In the genomic region with DNA sequence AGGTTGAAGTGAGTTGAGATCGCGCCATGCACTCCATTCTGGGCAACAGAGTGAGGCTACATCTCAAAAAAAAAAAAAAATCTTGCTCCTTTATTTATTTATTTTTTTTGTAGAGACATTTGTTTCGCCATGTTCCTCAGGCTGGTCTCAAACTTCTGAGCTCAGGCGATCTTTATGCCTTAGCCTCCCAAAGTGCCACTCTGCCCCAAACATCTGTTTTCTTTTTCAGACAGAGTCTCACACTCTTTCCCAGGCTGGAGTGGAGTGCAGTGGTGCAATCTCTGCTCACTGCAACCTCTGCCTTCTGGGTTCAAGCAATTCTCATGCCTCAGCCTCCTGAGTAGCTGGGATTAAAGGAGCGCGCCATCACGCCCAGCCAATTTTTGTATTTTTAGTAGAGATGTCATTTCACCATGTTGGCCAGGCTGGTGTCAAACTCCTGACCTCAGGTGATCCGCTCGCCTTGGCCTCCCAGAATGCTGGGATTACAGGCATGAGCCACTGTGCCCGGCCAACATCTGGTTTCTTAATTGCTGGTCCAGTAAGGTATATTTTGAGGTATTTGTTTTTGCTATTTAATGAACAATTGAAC, we compare ENCODE assay signal across 7 cellular contexts. TPM values are rescaled to one million over a fixed set of nuclear protein-coding genes. Genes with fewer than 3 reads are reported as not detected.
DNase-seq lines count a peak whose midpoint lies in the region; ATAC-seq and TF ChIP-seq lines count a peak whose summit lies in the region.
"Not testable (repeated sequence)": the region's sequence is repeated elsewhere in the genome, so short reads cannot be mapped to it uniquely, and the experiment has no call there.

No MANE protein-coding gene starts in this region.

- in situ Hi-C loops in gastrocnemius medialis (cut with MboI; ENCODE audit: low sequenced_read_pairs in 4 of 4), result not testable (repeated sequence)

- not testable (repeated sequence) for H2AFZ ChIP-seq in mesenchymal stem cell (ENCODE audit: low read depth, low read length)

- intact Hi-C loops in gastrocnemius medialis (cut with DNase I; ENCODE audit: low total_unique reads), result loop anchor here (2.0 to 5.0 kb wide), 2 partner anchors 33 to 99 kb away; partner anchors contain the start of gene BCL2L13

- H3K18ac ChIP-seq in mesenchymal stem cell (ENCODE audit: low read depth in 1 of 2, low read length in 2 of 2), result not testable (repeated sequence)

- not testable (repeated sequence) for H3K4me3 Mint-ChIP-seq in CD8-positive, alpha-beta memory T cell; activated T-cell treated with anti-CD3 and anti-CD28 coated beads, Interleukin-2, amount 50 U/mL, for 24 hours; chondrocyte (ENCODE audit: unreplicated experiment)

- not testable (repeated sequence) for H2BK120ac ChIP-seq in mesenchymal stem cell (ENCODE audit: low read depth, low read length)

- not testable (repeated sequence) for H4K91ac ChIP-seq in mesenchymal stem cell (ENCODE audit: low read length)

- H3K4ac ChIP-seq in mesenchymal stem cell (ENCODE audit: low read depth in 1 of 2, low read length in 2 of 2), result not testable (repeated sequence)

- ATAC-seq in gastrocnemius medialis, result peak; percentile 53 to 58

- H3K9ac ChIP-seq in adipocyte (ENCODE audit: low read length); mesenchymal stem cell (ENCODE audit: low read length): not testable (repeated sequence)

- not testable (repeated sequence) for H2AK5ac ChIP-seq in mesenchymal stem cell (ENCODE audit: low read length, severe bottlenecking)

- H3K27ac Mint-ChIP-seq in CD8-positive, alpha-beta memory T cell, result not testable (repeated sequence)
- peak overlapping the region; percentile 53 for H3K27ac Mint-ChIP-seq in activated T-cell treated with anti-CD3 and anti-CD28 coated beads, Interleukin-2, amount 50 U/mL, for 24 hours
- H3K27ac Mint-ChIP-seq in chondrocyte (ENCODE audit: unreplicated experiment), result peak overlapping the region; percentile 52

- H3K36me3 Mint-ChIP-seq in CD8-positive, alpha-beta memory T cell, result peaks cover 0 to 38% (median 10%) of the 10 kb centered on the region in 3 donors
- H3K36me3 Mint-ChIP-seq in activated T-cell treated with anti-CD3 and anti-CD28 coated beads, Interleukin-2, amount 50 U/mL, for 24 hours (ENCODE audit: low read depth), result peaks cover 42% of the 10 kb centered on the region
- not testable (repeated sequence) for H3K36me3 Mint-ChIP-seq in chondrocyte (ENCODE audit: low read depth)

- not testable (repeated sequence) for TF ChIP-seq POLR2A in gastrocnemius medialis (IDR thresholded peaks at IDR 0.05)

- CTCF ChIA-PET in CD8-positive, alpha-beta memory T cell (lab: Charles Lee), result not testable (repeated sequence)

- H3K23ac ChIP-seq in mesenchymal stem cell (ENCODE audit: low read length in 2 of 2), result not testable (repeated sequence)

- peaks cover 13 to 49% (median 28%) of the 10 kb centered on the region in 3 donors for H3K4me1 Mint-ChIP-seq in CD8-positive, alpha-beta memory T cell
- H3K4me1 Mint-ChIP-seq in activated T-cell treated with anti-CD3 and anti-CD28 coated beads, Interleukin-2, amount 50 U/mL, for 24 hours (ENCODE audit: low read depth), result peaks cover 34% of the 10 kb centered on the region
- H3K4me1 Mint-ChIP-seq in chondrocyte (ENCODE audit: low read depth), result peaks cover 21% of the 10 kb centered on the region

- not testable (repeated sequence) for H4K8ac ChIP-seq in mesenchymal stem cell (ENCODE audit: low read length)

- not testable (repeated sequence) for H3K9me3 Mint-ChIP-seq in CD8-positive, alpha-beta memory T cell; activated T-cell treated with anti-CD3 and anti-CD28 coated beads, Interleukin-2, amount 50 U/mL, for 24 hours; chondrocyte (ENCODE audit: low read depth)

- H3K27ac ChIP-seq in CD8-positive, alpha-beta memory T cell (ENCODE audit: low read depth, low read length), result peak overlapping the region; percentile 9
- H3K27ac ChIP-seq in epithelial cell of prostate, result peak overlapping the region; percentile 42
- not testable (repeated sequence) for H3K27ac ChIP-seq in mesenchymal stem cell (ENCODE audit: low read length, poor library complexity, severe bottlenecking)
- peak overlapping the region; percentile 83 to 94 (median 88) for H3K27ac ChIP-seq in gastrocnemius medialis

- not testable (repeated sequence) for H3K4me1 ChIP-seq in CD8-positive, alpha-beta memory T cell (ENCODE audit: insufficient read depth, low read length); mesenchymal stem cell (ENCODE audit: control insufficient read depth, insufficient read depth, low read depth, low read length)
- peaks cover 17% of the 10 kb centered on the region for H3K4me1 ChIP-seq in adipocyte (ENCODE audit: control insufficient read depth, insufficient read depth, low read length)
- H3K4me1 ChIP-seq in gastrocnemius medialis, result peaks cover 13 to 33% of the 10 kb centered on the region in 2 donors

- H3K27me3 Mint-ChIP-seq in CD8-positive, alpha-beta memory T cell; activated T-cell treated with anti-CD3 and anti-CD28 coated beads, Interleukin-2, amount 50 U/mL, for 24 hours; chondrocyte (ENCODE audit: low read depth): not testable (repeated sequence)

- H3K14ac ChIP-seq in mesenchymal stem cell (ENCODE audit: low read length in 2 of 2), result not testable (repeated sequence)

- not testable (repeated sequence) for H3K4me3 ChIP-seq in CD8-positive, alpha-beta memory T cell (ENCODE audit: low read length); adipocyte (ENCODE audit: low read length); mesenchymal stem cell (ENCODE audit: insufficient read depth in 1 of 2, low read depth in 1 of 2, low read length in 2 of 2); gastrocnemius medialis

- H3K36me3 ChIP-seq in CD8-positive, alpha-beta memory T cell (ENCODE audit: insufficient read depth, low read length); gastrocnemius medialis: not testable (repeated sequence)
- H3K36me3 ChIP-seq in adipocyte (ENCODE audit: control insufficient read depth, insufficient read depth, low read length, severe bottlenecking) (peaks cover 22% of the 10 kb centered on the region), mesenchymal stem cell (ENCODE audit: control insufficient read depth in 1 of 2, insufficient read depth in 2 of 2, low read depth in 1 of 2, low read length in 2 of 2) (peaks cover 10 to 20% of the 10 kb centered on the region in 2 experiments)

- WGBS in mesenchymal stem cell, result 98% methylated on average over 8 of the region's 10 CpGs

- not testable (repeated sequence) for H2BK12ac ChIP-seq in mesenchymal stem cell (ENCODE audit: low read length in 2 of 2)

- not testable (repeated sequence) for TF ChIP-seq CTCF in chondrocyte (IDR thresholded peaks at IDR 0.05); gastrocnemius medialis (IDR thresholded peaks at IDR 0.05 in 4 of 5, conservative IDR thresholded peaks at IDR 0.05 in 1 of 5)

- not testable (repeated sequence) for H3K4me2 ChIP-seq in mesenchymal stem cell (ENCODE audit: low read length, poor library complexity, severe bottlenecking)

- POLR2A ChIA-PET in CD8-positive, alpha-beta memory T cell (lab: Charles Lee), result not testable (repeated sequence)

- peaks cover 15% of the 10 kb centered on the region for H3K79me1 ChIP-seq in mesenchymal stem cell (replicated peaks; ENCODE audit: low read length, poor library complexity, severe bottlenecking)

- not testable (repeated sequence) for DNase-seq in CD8-positive, alpha-beta memory T cell; activated T-cell treated with anti-CD3 and anti-CD28 coated beads, Interleukin-2, amount 50 U/mL, for 24 hours; chondrocyte (ENCODE audit: low spot score); epithelial cell of prostate (ENCODE audit: low read depth, low spot score)
- DNase-seq in adipocyte (ENCODE audit: low read depth) (peak; percentile 33), mesenchymal stem cell (peak; percentile 20), gastrocnemius medialis (peak; percentile 71 to 87)

- not testable (repeated sequence) for H3K9me3 ChIP-seq in CD8-positive, alpha-beta memory T cell (ENCODE audit: low read length); adipocyte (ENCODE audit: control insufficient read depth, low read length); mesenchymal stem cell (ENCODE audit: control insufficient read depth, low read length); gastrocnemius medialis

- H2BK5ac ChIP-seq in mesenchymal stem cell (ENCODE audit: low read depth, low read length, poor library complexity, severe bottlenecking), result not testable (repeated sequence)

- H2BK15ac ChIP-seq in mesenchymal stem cell (ENCODE audit: low read depth, poor library complexity, severe bottlenecking), result peak overlapping the region; percentile 67

- not testable (repeated sequence) for H3K27me3 ChIP-seq in CD8-positive, alpha-beta memory T cell (ENCODE audit: insufficient read depth, low read length, poor library complexity, severe bottlenecking); adipocyte (replicated peaks; ENCODE audit: control insufficient read depth, insufficient read depth, low read length); mesenchymal stem cell (ENCODE audit: control insufficient read depth in 1 of 2, insufficient read depth in 1 of 2, low read length in 2 of 2); gastrocnemius medialis

RNA-seq across cellular contexts. Expression of gene BCL2L13, which starts 33.0 kb away (rescaled TPM):
- total RNA-seq in CD8-positive, alpha-beta memory T cell, result 10 to 100 TPM; 39.8 to 40.1 TPM
- 41.1 TPM for polyA plus RNA-seq in CD8-positive, alpha-beta memory T cell
- 38.7 to 46.2 TPM (median 39.6 TPM) in 3 replicates for total RNA-seq in chondrocyte
- polyA plus RNA-seq in mesenchymal stem cell (2013, experiment 1 of 2), result 32.3 TPM
- 31.2 TPM for polyA plus RNA-seq in mesenchymal stem cell (2013, experiment 2 of 2)
- total RNA-seq in gastrocnemius medialis, result 100 to 1,000 TPM; 162 to 310 (median 231) TPM

RNA-seq across cellular contexts. Expression of gene ATP6V1E1, which starts 43.0 kb away (rescaled TPM):
- total RNA-seq in CD8-positive, alpha-beta memory T cell, result 10 to 100 TPM; 96.0 to 97.6 TPM
- polyA plus RNA-seq in CD8-positive, alpha-beta memory T cell, result 119 TPM
- total RNA-seq in chondrocyte (118 to 125 TPM (median 120 TPM) in 3 replicates), gastrocnemius medialis (100 to 1,000 TPM; 243 to 279 (median 250) TPM)
- polyA plus RNA-seq in mesenchymal stem cell (2013, experiment 1 of 2), result 206 TPM
- 208 TPM for polyA plus RNA-seq in mesenchymal stem cell (2013, experiment 2 of 2)
